Comparison of ENCODE assay signal across 1 cellular context in genomic region chr4:139682309-139683210, GRCh38.
TF ChIP-seq lines count a peak whose summit lies in the region.

No MANE protein-coding gene starts in this region.

TF ChIP-seq in HepG2, 621 proteins besides CTCF, POLR2A, EP300 and RAD21:
- TF ChIP-seq CREB3 (CRISPR knock-in tag; IDR thresholded peaks at IDR 0.05), result no peak
- TF ChIP-seq ZNF7 (CRISPR knock-in tag; IDR thresholded peaks at IDR 0.05), result no peak
- peak; percentile 26; the same call in 1 of the 2 replicates for TF ChIP-seq ZNF687 (CRISPR knock-in tag; IDR thresholded peaks at IDR 0.05)
